23 cellular contexts compared by ENCODE assay signal in genomic region chr2:27362678-27363420, GRCh38. TPM values are rescaled to one million over a fixed set of nuclear protein-coding genes. Genes with fewer than 3 reads are reported as not detected.
DNase-seq lines count a peak whose midpoint lies in the region; ATAC-seq, FAIRE-seq and TF ChIP-seq lines count a peak whose summit lies in the region.
"Had no signal": no experiment of that assay in that cellular context is flagged by ENCODE, and none has a peak within 500 bp of the region (broad histone marks: within the 10 kb centered on the region; RNA-seq: fewer than 3 reads in every experiment).

No MANE protein-coding gene starts in this region.

- peaks cover 15% of the 10 kb centered on the region for H3K36me3 ChIP-seq in GM23338 (ENCODE audit: insufficient read depth)
- H3K36me3 ChIP-seq in PC-3 (ENCODE audit: low read depth, low read length) = peaks cover 33% of the 10 kb centered on the region
- peaks cover 5 to 26% of the 10 kb centered on the region in 2 experiments for H3K36me3 ChIP-seq in endothelial cell of umbilical vein (ENCODE audit: control insufficient read depth in 2 of 2, extremely low read depth in 1 of 2, insufficient read depth in 2 of 2, low read length in 2 of 2)

- peaks cover 19% of the 10 kb centered on the region; the same call in 1 of the 2 replicates for H4K20me1 ChIP-seq in GM23338 (replicated peaks; ENCODE audit: insufficient read depth)
- H4K20me1 ChIP-seq in PC-3 (ENCODE audit: low read length) = no peaks in the 10 kb centered on the region
- H4K20me1 ChIP-seq in endothelial cell of umbilical vein (replicated peaks; ENCODE audit: control insufficient read depth, extremely low read depth, insufficient read depth, low read length) = no peaks in the 10 kb centered on the region

- H3K4me3 ChIP-seq in GM23338 (no peak overlapping the region), PC-3 (ENCODE audit: low read length) (no peak overlapping the region), endothelial cell of umbilical vein (replicated peaks in 1 of 3; ENCODE audit: insufficient read depth in 1 of 3, low read depth in 1 of 3, low read length in 3 of 3) (no peak overlapping the region)
- H3K4me3 ChIP-seq: HAP-1, SJCRH30 had no signal

- H3K4me2 ChIP-seq in GM23338 = no peak overlapping the region
- no peak overlapping the region for H3K4me2 ChIP-seq in PC-3 (ENCODE audit: low read length)
- no peak overlapping the region for H3K4me2 ChIP-seq in endothelial cell of umbilical vein (ENCODE audit: insufficient read depth, low read length)

- no TSS peak for BruUV-seq in PC-3 (replicated peaks; lab: Mats Ljungman, UMichigan)
- no TSS peak for BruUV-seq in endothelial cell of umbilical vein (replicated peaks; lab: Mats Ljungman, UMichigan)

- H3K27ac Mint-ChIP-seq in GM23338 = no peak overlapping the region
- H3K27ac Mint-ChIP-seq: mesothelial cell of epicardium had no signal

- H3F3A ChIP-seq in GM23338 (replicated peaks; ENCODE audit: low read depth) = peaks cover 19% of the 10 kb centered on the region
- no peaks in the 10 kb centered on the region for H3F3A ChIP-seq in PC-3 (ENCODE audit: low read length, unreplicated experiment)

- H2AFZ ChIP-seq in GM23338 = no peak overlapping the region
- no peak overlapping the region for H2AFZ ChIP-seq in PC-3 (ENCODE audit: low read length)
- no peak overlapping the region for H2AFZ ChIP-seq in endothelial cell of umbilical vein (ENCODE audit: low read depth, low read length)

- H3K27ac ChIP-seq in GM23338 (ENCODE audit: low read depth) = peak overlapping the region; percentile 55; the same call in 1 of the 2 replicates
- H3K27ac ChIP-seq in PC-3 (ENCODE audit: low read length) = no peak overlapping the region
- H3K27ac ChIP-seq in endothelial cell of umbilical vein (ENCODE audit: insufficient read depth, low read depth, low read length) = no peak overlapping the region
- H3K27ac ChIP-seq: C4-2B, epithelial cell of prostate, SJCRH30 had no signal

- TF ChIP-seq POLR2A in endothelial cell of umbilical vein (IDR thresholded peaks at IDR 0.05; ENCODE audit: low read depth, low read length) = peak; percentile 45

- H3K4me3 Mint-ChIP-seq in GM23338 = no peak overlapping the region
- H3K4me3 Mint-ChIP-seq: mesothelial cell of epicardium had no signal

- DNase-seq in GM23338 (ENCODE audit: low spot score) (no peak), PC-3 (no peak), endothelial cell of umbilical vein (ENCODE audit: low read depth, low spot score) (no peak), left cardiac atrium (no peak)
- DNase-seq: activated CD4-positive, alpha-beta T cell treated with anti-CD3 and anti-CD28 coated beads, Interleukin-2, amount 50 U/mL, for 48 hours; amygdala; Calu3; KBM-7; left ventricle myocardium superior; naive B cell; NCI-H2081; NCI-H2227 treated with DMSO at 0.1 percent for 48 hours; NCI-H526 treated with DMSO at 0.1 percent for 48 hours; nucleus accumbens; SJCRH30; stimulated activated naive CD8-positive, alpha-beta T cell treated with anti-CD3 and anti-CD28 coated beads, Interleukin-15, Interleukin-2, amounts not matched to agents 100 U/mL and 50 U/mL, for 24 hours; T-helper 1 cell had no signal

- H3K4me1 ChIP-seq in GM23338 (ENCODE audit: insufficient read depth) = peaks cover 3% of the 10 kb centered on the region; the same call in 1 of the 2 replicates
- peaks cover 5% of the 10 kb centered on the region; the same call in 1 of the 2 replicates for H3K4me1 ChIP-seq in PC-3 (ENCODE audit: insufficient read depth, low read length)
- peaks cover 3% of the 10 kb centered on the region for H3K4me1 ChIP-seq in endothelial cell of umbilical vein (ENCODE audit: control insufficient read depth, extremely low read depth, insufficient read depth, low read length)
- H3K4me1 ChIP-seq: HAP-1, SJCRH30 had no signal

- POLR2A ChIA-PET in PC-3 (lab: Charles Lee; ENCODE audit: unreplicated experiment) (no interaction called here), endothelial cell of umbilical vein (lab: Charles Lee) (no interaction called here)

- peaks cover 2% of the 10 kb centered on the region for H3K27me3 Mint-ChIP-seq in GM23338 (ENCODE audit: insufficient read depth, low read depth, poor library complexity)
- H3K27me3 Mint-ChIP-seq: naive B cell had no signal

- H3K27me3 ChIP-seq in GM23338 (ENCODE audit: insufficient read depth) (no peaks in the 10 kb centered on the region), PC-3 (ENCODE audit: low read length) (no peaks in the 10 kb centered on the region), endothelial cell of umbilical vein (ENCODE audit: control insufficient read depth in 2 of 2, insufficient read depth in 2 of 2, low read length in 2 of 2) (no peaks in the 10 kb centered on the region)
- H3K27me3 ChIP-seq: SJCRH30 had no signal

- FAIRE-seq in endothelial cell of umbilical vein (lab: Jason Lieb, UNC) = peak; percentile 44

- H3K9ac ChIP-seq in PC-3 (ENCODE audit: low read length) (no peak overlapping the region), endothelial cell of umbilical vein (replicated peaks; ENCODE audit: extremely low read depth, insufficient read depth, low read length) (no peak overlapping the region)

- H3K36me3 Mint-ChIP-seq in GM23338 (ENCODE audit: low read depth) = peaks cover 55% of the 10 kb centered on the region

- H3K9me3 Mint-ChIP-seq in GM23338 = peaks cover 7% of the 10 kb centered on the region
- H3K9me3 Mint-ChIP-seq: mesothelial cell of epicardium, naive B cell had no signal

- ATAC-seq in GM23338 (no peak), PC-3 (0 out of 2 replicates have a peak, but pooled peaks have one; percentile 20), left cardiac atrium (no peak), GM21515 (IDR thresholded peaks at IDR 0.05; ENCODE audit: unreplicated experiment) (no peak), GM21390 (IDR thresholded peaks at IDR 0.05; ENCODE audit: unreplicated experiment) (no peak)
- ATAC-seq: left ventricle myocardium superior; stimulated activated naive CD8-positive, alpha-beta T cell treated with anti-CD3 and anti-CD28 coated beads, Interleukin-15, Interleukin-2, amounts not matched to agents 100 U/mL and 50 U/mL, for 24 hours had no signal

- dilution Hi-C loops in endothelial cell of umbilical vein (cut with MboI; ENCODE audit: extremely low pct_ligation_motif_present, low sequenced_read_pairs) = no loop called here

- intact Hi-C loops in PC-3 (cut with micrococcal nuclease) = no loop called here
- intact Hi-C loops in endothelial cell of umbilical vein (cut with micrococcal nuclease) = no loop called here
- intact Hi-C loops in left cardiac atrium (cut with DNase I) = no loop called here

- H3K9me2 ChIP-seq in GM23338 (ENCODE audit: insufficient read depth) (peaks cover under 1% of the 10 kb centered on the region), PC-3 (replicated peaks; ENCODE audit: low read length) (no peaks in the 10 kb centered on the region)

- H3K9me3 ChIP-seq in PC-3 (ENCODE audit: low read length) (no peaks in the 10 kb centered on the region), endothelial cell of umbilical vein (replicated peaks; ENCODE audit: control insufficient read depth, insufficient read depth, low read length) (no peaks in the 10 kb centered on the region)
- H3K9me3 ChIP-seq: HAP-1, SJCRH30 had no signal

- CTCF ChIA-PET in PC-3 (lab: Charles Lee) = no interaction called here
- CTCF ChIA-PET in endothelial cell of umbilical vein (lab: Charles Lee) = no interaction called here

- H3K79me2 ChIP-seq in GM23338 (replicated peaks; ENCODE audit: insufficient read depth) = peaks cover 8% of the 10 kb centered on the region
- peaks cover 9% of the 10 kb centered on the region for H3K79me2 ChIP-seq in PC-3 (ENCODE audit: low read length)
- peaks cover 8% of the 10 kb centered on the region for H3K79me2 ChIP-seq in endothelial cell of umbilical vein (ENCODE audit: control insufficient read depth, insufficient read depth, low read length)

- H3K4me1 Mint-ChIP-seq in GM23338 = peaks cover 8% of the 10 kb centered on the region; the same call in 2 of the 3 replicates

- no peak for TF ChIP-seq CTCF in GM23338 (conservative IDR thresholded peaks at IDR 0.05; ENCODE audit: low read depth in 2 of 2)
- no peak for TF ChIP-seq CTCF in PC-3 (conservative IDR thresholded peaks at IDR 0.05; ENCODE audit: low read depth, low read length)
- no peak for TF ChIP-seq CTCF in endothelial cell of umbilical vein (IDR thresholded peaks at IDR 0.05; ENCODE audit: extremely low read depth in 1 of 2, insufficient read depth in 1 of 2, low read depth in 1 of 2, low read length in 2 of 2)

- no peaks in the 10 kb centered on the region for H3K9me1 ChIP-seq in endothelial cell of umbilical vein (replicated peaks; ENCODE audit: control insufficient read depth, extremely low read depth, insufficient read depth, low read length)

RNA-seq across cellular contexts. Expression of gene GTF3C2, which starts 6.3 kb away (rescaled TPM):
- total RNA-seq in GM23338 (2014; rRNA removed; shearing (Covaris generic)) = 110 and 118 TPM in 2 replicates
- polyA plus RNA-seq in GM23338 (2016; fragmentation: Nextera tagmentation; extraction: Ambion mirVana) (69.1 and 81.7 TPM in 2 replicates), endothelial cell of umbilical vein (59.7 and 68.3 TPM in 2 replicates)
- total RNA-seq in PC-3 (2014; rRNA removed) (82.2 and 98.1 TPM in 2 replicates), endothelial cell of umbilical vein (57.4 and 63.2 TPM in 2 replicates), left cardiac atrium (10 to 100 TPM; 17.7 to 29.1 TPM)
- 43.4 and 47.8 TPM in 2 replicates for polyA plus RNA-seq in endothelial cell of umbilical vein (2011; cell fraction: cytosol; rRNA removed)
- 161 and 188 TPM in 2 replicates for polyA plus RNA-seq in endothelial cell of umbilical vein (2011; cell fraction: nucleus; rRNA removed)
- 50.4 and 61.9 TPM in 2 replicates for polyA plus RNA-seq in endothelial cell of umbilical vein (2012)
- polyA minus RNA-seq in endothelial cell of umbilical vein = 90.4 and 101 TPM in 2 replicates
- polyA minus RNA-seq in endothelial cell of umbilical vein (2011; cell fraction: cytosol; rRNA and poly(A)+ RNA removed) = 50.4 TPM
- polyA minus RNA-seq in endothelial cell of umbilical vein (2011; cell fraction: nucleus; rRNA and poly(A)+ RNA removed) = 62.7 and 91.9 TPM in 2 replicates

RNA-seq across cellular contexts. Expression of gene EIF2B4, which starts 7.3 kb away (rescaled TPM):
- 43.9 and 51.4 TPM in 2 replicates for total RNA-seq in GM23338 (2014; rRNA removed; shearing (Covaris generic))
- polyA plus RNA-seq in GM23338 (2016; fragmentation: Nextera tagmentation; extraction: Ambion mirVana) (64.0 and 64.4 TPM in 2 replicates), endothelial cell of umbilical vein (63.2 and 66.5 TPM in 2 replicates)
- total RNA-seq in PC-3 (2014; rRNA removed) (35.8 and 43.9 TPM in 2 replicates), endothelial cell of umbilical vein (43.7 and 48.9 TPM in 2 replicates), left cardiac atrium (10 to 100 TPM; 32.1 to 40.0 TPM)
- polyA plus RNA-seq in endothelial cell of umbilical vein (2011; cell fraction: cytosol; rRNA removed) = 31.3 and 39.8 TPM in 2 replicates
- 112 and 122 TPM in 2 replicates for polyA plus RNA-seq in endothelial cell of umbilical vein (2011; cell fraction: nucleus; rRNA removed)
- polyA plus RNA-seq in endothelial cell of umbilical vein (2012) = 69.5 and 74.6 TPM in 2 replicates
- 85.5 and 86.7 TPM in 2 replicates for polyA minus RNA-seq in endothelial cell of umbilical vein
- 31.0 TPM for polyA minus RNA-seq in endothelial cell of umbilical vein (2011; cell fraction: cytosol; rRNA and poly(A)+ RNA removed)
- 19.4 and 25.0 TPM in 2 replicates for polyA minus RNA-seq in endothelial cell of umbilical vein (2011; cell fraction: nucleus; rRNA and poly(A)+ RNA removed)

RNA-seq across cellular contexts. Expression of gene SNX17, which starts 7.6 kb away (rescaled TPM):
- 58.0 and 66.2 TPM in 2 replicates for total RNA-seq in GM23338 (2014; rRNA removed; shearing (Covaris generic))
- 32.6 and 34.0 TPM in 2 replicates for polyA plus RNA-seq in GM23338 (2016; fragmentation: Nextera tagmentation; extraction: Ambion mirVana)
- 99.6 and 110 TPM in 2 replicates for total RNA-seq in PC-3 (2014; rRNA removed)
- total RNA-seq in endothelial cell of umbilical vein = 86.5 and 103 TPM in 2 replicates
- polyA plus RNA-seq in endothelial cell of umbilical vein = 127 and 130 TPM in 2 replicates
- polyA plus RNA-seq in endothelial cell of umbilical vein (2011; cell fraction: cytosol; rRNA removed) = 95.0 and 98.8 TPM in 2 replicates
- polyA plus RNA-seq in endothelial cell of umbilical vein (2011; cell fraction: nucleus; rRNA removed) = 106 and 110 TPM in 2 replicates
- polyA plus RNA-seq in endothelial cell of umbilical vein (2012) = 85.5 TPM in 2 replicates
- 88.2 and 91.9 TPM in 2 replicates for polyA minus RNA-seq in endothelial cell of umbilical vein
- 37.5 TPM for polyA minus RNA-seq in endothelial cell of umbilical vein (2011; cell fraction: cytosol; rRNA and poly(A)+ RNA removed)
- polyA minus RNA-seq in endothelial cell of umbilical vein (2011; cell fraction: nucleus; rRNA and poly(A)+ RNA removed) = 52.5 and 74.9 TPM in 2 replicates
- 10 to 100 TPM; 61.4 to 74.3 TPM for total RNA-seq in left cardiac atrium

RNA-seq across cellular contexts. Expression of gene ZNF513, which starts 17.7 kb away (rescaled TPM):
- 13.2 and 13.4 TPM in 2 replicates for total RNA-seq in GM23338 (2014; rRNA removed; shearing (Covaris generic))
- polyA plus RNA-seq in GM23338 (2016; fragmentation: Nextera tagmentation; extraction: Ambion mirVana) (10.4 and 11.3 TPM in 2 replicates), endothelial cell of umbilical vein (30.6 and 43.2 TPM in 2 replicates)
- total RNA-seq in PC-3 (2014; rRNA removed) (7.4 and 9.7 TPM in 2 replicates), endothelial cell of umbilical vein (19.0 and 20.7 TPM in 2 replicates), left cardiac atrium (10 to 100 TPM in 1 of 2 donors, 1 to 10 TPM in 1; 9.4 to 11.9 TPM)
- polyA plus RNA-seq in endothelial cell of umbilical vein (2011; cell fraction: cytosol; rRNA removed) = 14.8 and 23.3 TPM in 2 replicates
- 56.9 and 60.4 TPM in 2 replicates for polyA plus RNA-seq in endothelial cell of umbilical vein (2011; cell fraction: nucleus; rRNA removed)
- polyA plus RNA-seq in endothelial cell of umbilical vein (2012) = 12.0 and 16.3 TPM in 2 replicates
- polyA minus RNA-seq in endothelial cell of umbilical vein = 8.2 and 10.5 TPM in 2 replicates
- 4.0 TPM for polyA minus RNA-seq in endothelial cell of umbilical vein (2011; cell fraction: cytosol; rRNA and poly(A)+ RNA removed)
- 9.5 and 13.0 TPM in 2 replicates for polyA minus RNA-seq in endothelial cell of umbilical vein (2011; cell fraction: nucleus; rRNA and poly(A)+ RNA removed)

RNA-seq across cellular contexts. Expression of gene MPV17, which starts 40.0 kb away (rescaled TPM):
- 52.5 and 68.9 TPM in 2 replicates for total RNA-seq in GM23338 (2014; rRNA removed; shearing (Covaris generic))
- 93.1 and 94.2 TPM in 2 replicates for polyA plus RNA-seq in GM23338 (2016; fragmentation: Nextera tagmentation; extraction: Ambion mirVana)
- total RNA-seq in PC-3 (2014; rRNA removed) = 41.8 and 59.2 TPM in 2 replicates
- total RNA-seq in endothelial cell of umbilical vein = 66.5 and 74.7 TPM in 2 replicates
- polyA plus RNA-seq in endothelial cell of umbilical vein = 260 and 267 TPM in 2 replicates
- polyA plus RNA-seq in endothelial cell of umbilical vein (2011; cell fraction: cytosol; rRNA removed) = 157 and 195 TPM in 2 replicates
- polyA plus RNA-seq in endothelial cell of umbilical vein (2011; cell fraction: nucleus; rRNA removed) = 213 and 245 TPM in 2 replicates
- polyA plus RNA-seq in endothelial cell of umbilical vein (2012) = 125 and 130 TPM in 2 replicates
- 180 and 184 TPM in 2 replicates for polyA minus RNA-seq in endothelial cell of umbilical vein
- polyA minus RNA-seq in endothelial cell of umbilical vein (2011; cell fraction: cytosol; rRNA and poly(A)+ RNA removed) = 52.8 TPM
- 63.6 and 81.6 TPM in 2 replicates for polyA minus RNA-seq in endothelial cell of umbilical vein (2011; cell fraction: nucleus; rRNA and poly(A)+ RNA removed)
- 10 to 100 TPM; 52.7 to 60.9 TPM for total RNA-seq in left cardiac atrium
